Comparison of ENCODE assay signal across 13 cellular contexts in the genomic region with DNA sequence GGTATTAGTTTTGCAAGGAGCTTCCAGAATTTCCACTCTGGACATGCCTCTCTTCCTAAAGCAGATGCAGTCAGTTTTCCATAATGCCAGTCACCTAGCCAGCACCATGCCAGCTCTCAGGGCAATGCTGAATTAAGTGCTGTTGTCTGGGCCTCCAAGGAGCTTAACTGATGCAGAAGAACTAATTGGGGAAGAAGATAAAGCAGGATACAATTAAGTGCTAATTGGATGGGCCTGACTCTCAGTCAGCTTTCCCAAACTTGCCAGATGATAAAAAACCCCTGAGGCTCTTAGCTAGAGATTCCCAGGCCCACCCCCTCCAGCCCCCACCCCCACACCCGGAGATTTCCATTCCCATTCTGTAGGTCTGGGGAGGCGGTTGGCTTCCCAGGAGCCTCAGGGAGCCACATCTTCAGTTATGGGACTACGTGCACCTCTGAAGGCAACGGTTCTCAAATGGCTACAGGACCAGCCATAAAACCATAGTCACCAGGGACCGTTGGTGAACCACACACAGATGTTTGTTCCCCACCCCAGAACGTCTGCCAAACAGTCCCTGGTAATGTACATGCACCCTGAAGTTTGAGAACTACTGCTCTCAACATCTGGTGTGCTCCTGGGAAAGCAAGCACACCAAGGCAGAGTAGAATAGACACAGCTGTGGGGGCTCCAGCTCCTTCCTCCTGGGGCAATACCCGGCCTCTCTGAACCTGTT.
DNase-seq lines count a peak whose midpoint lies in the region; ATAC-seq and TF ChIP-seq lines count a peak whose summit lies in the region.
"Had no signal": no experiment of that assay in that cellular context is flagged by ENCODE, and none has a peak within 500 bp of the region (broad histone marks: within the 10 kb centered on the region; RNA-seq: fewer than 3 reads in every experiment).

No MANE protein-coding gene starts in this region.

- H3K27ac ChIP-seq in SK-N-SH (ENCODE audit: low read depth in 2 of 2, low read length in 1 of 2) = peak overlapping the region in 1 of 2 experiments; percentile 47; a peak in 1 of 4 replicates
- peak overlapping the region; percentile 70 for H3K27ac ChIP-seq in neuronal stem cell (replicated peaks; ENCODE audit: low read length)
- H3K27ac ChIP-seq in aorta (ENCODE audit: low read depth in 1 of 2, low read length in 2 of 2) = no peak overlapping the region
- H3K27ac ChIP-seq: A549 had no signal

- H3K18ac ChIP-seq in neuronal stem cell (ENCODE audit: low read length) = peak overlapping the region; percentile 66

- H3K4me3 ChIP-seq in Jurkat, Clone E6-1 (ENCODE audit: low read length) = no peak overlapping the region
- H3K4me3 ChIP-seq in SK-N-SH (ENCODE audit: low read depth in 2 of 2, low read length in 1 of 2) (no peak overlapping the region), neuronal stem cell (ENCODE audit: low read length in 2 of 2) (no peak overlapping the region), aorta (ENCODE audit: low read length in 2 of 2) (no peak overlapping the region)
- H3K4me3 ChIP-seq: A549, GM23338 had no signal

- H3K27me3 ChIP-seq in SK-N-SH (ENCODE audit: insufficient read depth) = no peaks in the 10 kb centered on the region; the same call in 1 of the 2 replicates
- H3K27me3 ChIP-seq in neuronal stem cell (ENCODE audit: control insufficient read depth in 3 of 3, insufficient read depth in 3 of 3, low read depth in 1 of 3, low read length in 3 of 3) = no peaks in the 10 kb centered on the region
- no peaks in the 10 kb centered on the region for H3K27me3 ChIP-seq in aorta (ENCODE audit: control insufficient read depth in 1 of 2, insufficient read depth in 2 of 2, low read length in 1 of 2)

- H2AFZ ChIP-seq in SK-N-SH (ENCODE audit: low read depth) (no peak overlapping the region), neuronal stem cell (ENCODE audit: low read length) (no peak overlapping the region)
- H2AFZ ChIP-seq: GM23338 had no signal

- no peaks in the 10 kb centered on the region for H3K9me2 ChIP-seq in SK-N-SH

- no peak overlapping the region for H3K9ac ChIP-seq in SK-N-SH
- H3K9ac ChIP-seq in neuronal stem cell (ENCODE audit: low read depth, low read length, poor library complexity) = no peak overlapping the region

- no peak overlapping the region for H3K4ac ChIP-seq in neuronal stem cell (ENCODE audit: low read length)

- CTCF ChIA-PET in SK-N-SH (lab: Yijun Ruan, JAX) = interaction anchor here (1.1 kb wide), 2 partner anchors 9 to 39 kb away, joined by 3 to 4 read pairs; no protein-coding TSS in a partner anchor

- no peaks in the 10 kb centered on the region for H3F3A ChIP-seq in SK-N-SH (replicated peaks; ENCODE audit: insufficient read depth)

- TF ChIP-seq RAD21 in SK-N-SH (IDR thresholded peaks at IDR 0.05; ENCODE audit: low read length) = no peak

- no peaks in the 10 kb centered on the region for H3K79me2 ChIP-seq in SK-N-SH (ENCODE audit: insufficient read depth)

- peaks cover 2% of the 10 kb centered on the region for H3K79me1 ChIP-seq in neuronal stem cell (ENCODE audit: low read depth, low read length)

- H3K23ac ChIP-seq in neuronal stem cell (ENCODE audit: low read depth, low read length, poor library complexity) = no peak overlapping the region

- no peak for TF ChIP-seq CTCF in SK-N-SH (IDR thresholded peaks at IDR 0.05)

- H2AK5ac ChIP-seq in neuronal stem cell (ENCODE audit: low read depth, low read length) = no peak overlapping the region

- POLR2A ChIA-PET in SK-N-SH (lab: Yijun Ruan, JAX) = no interaction called here

- H4K20me1 ChIP-seq in SK-N-SH (ENCODE audit: insufficient read depth) = no peaks in the 10 kb centered on the region

- intact Hi-C loops in aorta (cut with DNase I) (no loop called here), left ventricle myocardium superior (cut with micrococcal nuclease) (no loop called here)

- ATAC-seq in aorta (ENCODE audit: low FRiP score) (no peak), left ventricle myocardium superior (no peak)
- ATAC-seq: A549, GM23338 had no signal

- 24% methylated on average over 6 of the region's 7 CpGs for WGBS in SK-N-SH (ENCODE audit: low lambda C conversion rate)
- no CpG with 5 or more reads among the region's 7 CpGs for WGBS in neuronal stem cell (ENCODE audit: extremely low coverage in 2 of 2, insufficient read length in 2 of 2, insufficient replicate concordance in 1 of 2), 2 donors
- 77 to 83% methylated on average over 7 of the region's 7 CpGs for WGBS in aorta, 2 donors

- H3K9me3 ChIP-seq in SK-N-SH (no peaks in the 10 kb centered on the region), neuronal stem cell (replicated peaks in 1 of 2; ENCODE audit: control insufficient read depth in 2 of 2, insufficient read depth in 1 of 2, low read depth in 1 of 2, low read length in 2 of 2) (peaks cover 0 to 4% of the 10 kb centered on the region in 2 donors), aorta (ENCODE audit: control insufficient read depth, low read length) (peaks cover 3% of the 10 kb centered on the region)
- H3K9me3 ChIP-seq: A549 had no signal

- H3K36me3 ChIP-seq in SK-N-SH (replicated peaks in 1 of 2; ENCODE audit: control insufficient read depth in 1 of 2, insufficient read depth in 2 of 2, low read length in 1 of 2) (no peaks in the 10 kb centered on the region), neuronal stem cell (replicated peaks in 1 of 2; ENCODE audit: control insufficient read depth in 2 of 2, insufficient read depth in 2 of 2, low read length in 2 of 2) (no peaks in the 10 kb centered on the region), aorta (ENCODE audit: control insufficient read depth in 1 of 2, insufficient read depth in 2 of 2, low read length in 1 of 2) (no peaks in the 10 kb centered on the region)

- no peak overlapping the region for H2BK5ac ChIP-seq in neuronal stem cell (ENCODE audit: low read length)

- peak in 1 of 2 experiments; percentile 88; a peak in 2 of 4 replicates for TF ChIP-seq EP300 in SK-N-SH (IDR thresholded peaks at IDR 0.05; ENCODE audit: borderline replicate concordance in 1 of 2, low read depth in 1 of 2, low read length in 1 of 2)

- H3K14ac ChIP-seq in neuronal stem cell (ENCODE audit: low read length) = no peak overlapping the region

- H2BK15ac ChIP-seq in neuronal stem cell (ENCODE audit: low read length) = no peak overlapping the region

- H3K4me1 ChIP-seq in SK-N-SH (ENCODE audit: control insufficient read depth in 1 of 2, insufficient read depth in 2 of 2, low read depth in 1 of 2, low read length in 1 of 2) = peaks cover 0 to 10% of the 10 kb centered on the region in 2 experiments; a peak in 2 of 4 replicates
- peaks cover 0 to 14% of the 10 kb centered on the region in 2 donors for H3K4me1 ChIP-seq in neuronal stem cell (ENCODE audit: control insufficient read depth in 2 of 2, insufficient read depth in 1 of 2, low read depth in 1 of 2, low read length in 2 of 2)
- no peaks in the 10 kb centered on the region for H3K4me1 ChIP-seq in aorta (ENCODE audit: control insufficient read depth in 1 of 2, insufficient read depth in 2 of 2, low read length in 2 of 2)
- H3K4me1 ChIP-seq: A549 had no signal

- no peak overlapping the region for H4K8ac ChIP-seq in neuronal stem cell (ENCODE audit: low read depth, low read length)

- H3K4me2 ChIP-seq in SK-N-SH = no peak overlapping the region
- no peak overlapping the region for H3K4me2 ChIP-seq in neuronal stem cell (ENCODE audit: insufficient read depth, low read length, poor library complexity, severe bottlenecking)
- H3K4me2 ChIP-seq: A549, GM23338 had no signal

- H2BK120ac ChIP-seq in neuronal stem cell (ENCODE audit: low read depth, low read length) = peak overlapping the region; percentile 18

- peak; percentile 71 for DNase-seq in Jurkat, Clone E6-1 (ENCODE audit: low read depth, low spot score)
- peak; percentile 55 for DNase-seq in SK-N-SH
- DNase-seq in neuronal stem cell (ENCODE audit: low spot score) = peak; percentile 11
- no peak for DNase-seq in aorta
- DNase-seq in left ventricle myocardium superior = no peak
- no peak for DNase-seq in SIG-M5 treated with dmso at 0.1 percent for 504 hours (lab: John Stamatoyannopoulos, UW; ENCODE audit: unreplicated experiment)
- DNase-seq: C1 segment of cervical spinal cord; Calu3; CD4-positive, alpha-beta T cell; DMS 273 treated with DMSO at 0.1 percent for 48 hours; H9 had no signal

- no peak overlapping the region for H4K91ac ChIP-seq in neuronal stem cell (ENCODE audit: low read depth, low read length, poor library complexity)

- no peak overlapping the region for H2BK12ac ChIP-seq in neuronal stem cell (ENCODE audit: low read length)

TF ChIP-seq in SK-N-SH, 30 proteins besides CTCF, POLR2A, EP300 and RAD21:
- no peak for TF ChIP-seq MEF2A (IDR thresholded peaks at IDR 0.05; ENCODE audit: borderline replicate concordance, low read depth)
- peak; percentile 84 for TF ChIP-seq GATA2 (CRISPR knock-in tag; IDR thresholded peaks at IDR 0.05)
- TF ChIP-seq FOXJ3 (CRISPR knock-in tag; IDR thresholded peaks at IDR 0.05) = peak; percentile 39; the same call in 1 of the 2 replicates
- TF ChIP-seq RCOR1 (IDR thresholded peaks at IDR 0.05; ENCODE audit: low read length) = peak; percentile 69; the same call in 1 of the 2 replicates
TF ChIP-seq in SK-N-SH: peak in this region for 3.

Comparison
In these comparisons a context has a peak if more than half of its experiments do, and no peak if none do; other contexts are left out.
1. DNase-seq: peak in Jurkat, Clone E6-1 (single experiment), SK-N-SH (single experiment) and neuronal stem cell (single experiment); none in aorta (0 of 2), left ventricle myocardium superior (single experiment) and SIG-M5 treated with dmso at 0.1 percent for 504 hours (single experiment).